ENCODE assay signal across 13 cellular contexts in genomic region chr3:11553436-11554235, GRCh38.
DNase-seq lines count a peak whose midpoint lies in the region; ATAC-seq and TF ChIP-seq lines count a peak whose summit lies in the region.
"Had no signal": no experiment of that assay in that cellular context is flagged by ENCODE, and none has a peak within 500 bp of the region (broad histone marks: within the 10 kb centered on the region; RNA-seq: fewer than 3 reads in every experiment).

No MANE protein-coding gene starts in this region.

- H3K4me1 ChIP-seq in adrenal gland (replicated peaks in 1 of 2): peaks cover 5 to 41% of the 10 kb centered on the region in 2 donors
- peaks cover 42% of the 10 kb centered on the region for H3K4me1 ChIP-seq in osteoblast (ENCODE audit: insufficient read depth, low read length)
- H3K4me1 ChIP-seq in upper lobe of left lung: peaks cover 19 to 39% (median 31%) of the 10 kb centered on the region in 4 donors
- H3K4me1 ChIP-seq: neural progenitor cell had no signal

- no peak for TF ChIP-seq POLR2A in adrenal gland (IDR thresholded peaks at IDR 0.05)
- no peak for TF ChIP-seq POLR2A in upper lobe of left lung (IDR thresholded peaks at IDR 0.05)

- no peak for TF ChIP-seq CTCF in adrenal gland (IDR thresholded peaks at IDR 0.05)
- TF ChIP-seq CTCF in fibroblast of the aortic adventitia (IDR thresholded peaks at IDR 0.05; ENCODE audit: insufficient read depth, low read length): no peak
- TF ChIP-seq CTCF in osteoblast (IDR thresholded peaks at IDR 0.05; ENCODE audit: extremely low read depth, low read depth, low read length): no peak
- no peak for TF ChIP-seq CTCF in upper lobe of left lung (IDR thresholded peaks at IDR 0.05)

- WGBS in adrenal gland, 4 donors: 52 to 67% (median 58%) methylated on average over 11 to 17 of the region's 17 CpGs
- 56 to 57% methylated on average over 6 to 17 of the region's 17 CpGs for WGBS in upper lobe of left lung, 2 donors

- H3K4me2 ChIP-seq in osteoblast (ENCODE audit: insufficient read depth, low read length): no peak overlapping the region
- H3K4me2 ChIP-seq: neural progenitor cell had no signal

- DNase-seq in adrenal gland (peak in 2 of 7 donors; percentile 37 to 44), fibroblast of the aortic adventitia (ENCODE audit: low read depth) (peak; percentile 20), osteoblast (ENCODE audit: insufficient read length, low spot score, missing footprints) (no peak), upper lobe of left lung (no peak), NCI-H1105 (lab: John Stamatoyannopoulos, UW) (no peak), glomerular visceral epithelial cell (ENCODE audit: extremely low spot score) (no peak)
- DNase-seq: activated CD8-positive, alpha-beta T cell treated with anti-CD3 and anti-CD28 coated beads for 36 hours; activated naive CD4-positive, alpha-beta T cell treated with anti-CD3 and anti-CD28 coated beads, Interleukin-2, amount 10 ng/mL, durations not matched to agents 7 days and 5 days; DMS153; NCI-H1436; T-helper 1 cell had no signal

- intact Hi-C loops in adrenal gland (cut with DNase I): no loop called here

- H3K27ac ChIP-seq in adrenal gland (peak overlapping the region in 3 of 5 donors; percentile 15 to 64 (median 59)), osteoblast (ENCODE audit: low read depth, low read length) (peak overlapping the region; percentile 39), upper lobe of left lung (peak overlapping the region; percentile 34 to 78 (median 65))
- H3K27ac ChIP-seq: neural progenitor cell had no signal

- peaks cover 40% of the 10 kb centered on the region for H3K79me2 ChIP-seq in osteoblast (ENCODE audit: insufficient read depth, low read length)

- H4K20me1 ChIP-seq in osteoblast (ENCODE audit: insufficient read depth, low read length): peaks cover 16% of the 10 kb centered on the region

- H3K4me3 ChIP-seq in adrenal gland: no peak overlapping the region
- H3K4me3 ChIP-seq in fibroblast of the aortic adventitia (ENCODE audit: low read depth, low read length): no peak overlapping the region
- no peak overlapping the region for H3K4me3 ChIP-seq in osteoblast (ENCODE audit: insufficient read depth, low read length)
- H3K4me3 ChIP-seq in upper lobe of left lung: no peak overlapping the region
- H3K4me3 ChIP-seq: neural progenitor cell had no signal

- no peak overlapping the region for H2AFZ ChIP-seq in osteoblast (ENCODE audit: low read length)
- H2AFZ ChIP-seq: neural progenitor cell had no signal

- peaks cover 0 to 20% of the 10 kb centered on the region in 2 donors for H3K36me3 ChIP-seq in adrenal gland (replicated peaks in 1 of 2)
- H3K36me3 ChIP-seq in osteoblast (ENCODE audit: insufficient read depth, low read length): peaks cover 26% of the 10 kb centered on the region
- peaks cover 0 to 38% (median 18%) of the 10 kb centered on the region in 4 donors for H3K36me3 ChIP-seq in upper lobe of left lung
- H3K36me3 ChIP-seq: neural progenitor cell had no signal

- no peak for ATAC-seq in upper lobe of left lung (ENCODE audit: low FRiP score in 2 of 2)
- ATAC-seq in GM21515 (IDR thresholded peaks at IDR 0.05; ENCODE audit: unreplicated experiment): no peak
- ATAC-seq: activated CD8-positive, alpha-beta T cell treated with anti-CD3 and anti-CD28 coated beads for 36 hours had no signal

- no peak for TF ChIP-seq EP300 in upper lobe of left lung (IDR thresholded peaks at IDR 0.05)

- H3K9me3 ChIP-seq in adrenal gland (replicated peaks in 1 of 3): no peaks in the 10 kb centered on the region
- H3K9me3 ChIP-seq in osteoblast (ENCODE audit: low read depth, low read length): no peaks in the 10 kb centered on the region
- H3K9me3 ChIP-seq in upper lobe of left lung: no peaks in the 10 kb centered on the region

- H3K27me3 ChIP-seq in adrenal gland: no peaks in the 10 kb centered on the region
- H3K27me3 ChIP-seq in osteoblast (ENCODE audit: insufficient read depth, low read length): no peaks in the 10 kb centered on the region
- H3K27me3 ChIP-seq in upper lobe of left lung: no peaks in the 10 kb centered on the region
- H3K27me3 ChIP-seq: neural progenitor cell had no signal
